12 cellular contexts compared by ENCODE assay signal in the genomic region with DNA sequence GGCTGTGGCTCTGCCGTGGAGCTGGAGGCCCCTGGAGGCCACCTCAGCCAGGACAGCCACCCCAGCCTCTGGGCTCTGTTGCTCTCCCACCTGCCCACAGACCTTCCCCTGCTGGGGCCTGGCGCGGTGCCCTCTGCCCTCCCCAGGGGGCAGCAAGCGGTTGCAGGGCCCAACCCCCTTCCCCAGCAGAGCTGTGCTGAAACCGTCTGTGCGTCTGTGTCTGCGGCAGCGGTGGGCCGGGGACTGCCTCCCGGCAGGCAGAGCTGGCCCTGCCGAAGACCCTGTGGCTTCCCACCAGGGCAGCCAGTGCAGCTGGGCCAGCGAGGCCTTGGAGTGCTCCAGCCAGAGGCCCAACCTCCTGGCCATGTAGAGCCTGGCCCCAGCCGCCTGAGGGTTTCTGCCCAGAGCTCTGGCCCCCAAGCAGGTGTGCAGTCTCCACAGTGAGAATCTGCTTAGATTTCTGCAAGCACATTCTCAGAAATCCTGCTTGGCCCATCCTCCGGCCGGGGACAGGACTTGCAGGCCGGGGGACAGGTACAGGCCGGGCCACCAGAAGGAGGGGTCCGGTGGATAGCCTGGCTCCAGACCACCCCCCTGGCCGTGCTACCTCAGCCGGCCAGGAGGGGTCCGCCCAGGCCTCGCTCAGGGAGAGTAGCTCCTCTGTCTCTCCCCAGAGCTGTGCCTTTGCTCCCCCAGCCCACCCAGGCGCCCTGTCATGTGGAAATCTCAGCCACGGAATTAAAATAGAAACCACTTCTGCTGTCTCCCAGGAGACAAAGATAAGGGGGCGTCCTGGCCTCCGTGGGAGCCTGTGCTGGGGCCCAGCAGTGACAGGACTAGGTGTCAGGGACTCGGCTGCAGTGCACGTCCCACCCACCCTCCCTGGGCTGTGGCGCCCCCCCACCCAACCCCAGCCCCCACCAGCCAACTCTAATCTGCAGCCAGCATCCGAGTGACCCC. TPM values are rescaled to one million over a fixed set of nuclear protein-coding genes. Genes with fewer than 3 reads are reported as not detected.
A peak's percentile ranks its signal among the peaks of the same experiment; 100 is the strongest.
DNase-seq lines count a peak whose midpoint lies in the region; ATAC-seq and TF ChIP-seq lines count a peak whose summit lies in the region.
"Had no signal": no experiment of that assay in that cellular context is flagged by ENCODE, and none has a peak within 500 bp of the region (broad histone marks: within the 10 kb centered on the region; RNA-seq: fewer than 3 reads in every experiment).

No MANE protein-coding gene starts in this region.

- H3K36me3 Mint-ChIP-seq in CD8-positive, alpha-beta memory T cell, result peaks cover 0 to 13% (median 0%) of the 10 kb centered on the region in 3 donors

- H3K4me3 ChIP-seq in H7 (ENCODE audit: insufficient read depth, low read depth, low read length) (no peak overlapping the region), gastroesophageal sphincter (no peak overlapping the region)
- no peak overlapping the region for H3K4me3 ChIP-seq in CD8-positive, alpha-beta memory T cell (ENCODE audit: low read length)
- H3K4me3 ChIP-seq: spleen had no signal

- POLR2A ChIA-PET in CD8-positive, alpha-beta memory T cell (lab: Charles Lee), result no interaction called here

- CTCF ChIA-PET in CD8-positive, alpha-beta memory T cell (lab: Charles Lee), result interaction anchor here (1.7 to 8.5 kb wide), 3 partner anchors 10 to 34 kb away, joined by 4 to 63 read pairs (median 25); no protein-coding TSS in a partner anchor

- peaks cover 3 to 83% (median 50%) of the 10 kb centered on the region in 3 donors for H3K4me1 ChIP-seq in gastroesophageal sphincter
- H3K4me1 ChIP-seq in CD8-positive, alpha-beta memory T cell (ENCODE audit: insufficient read depth, low read length), result peaks cover 20% of the 10 kb centered on the region

- TF ChIP-seq EP300 in gastroesophageal sphincter (IDR thresholded peaks at IDR 0.05), result no peak

- peaks cover 1% of the 10 kb centered on the region for H3K36me3 ChIP-seq in H7 (replicated peaks; ENCODE audit: control insufficient read depth, insufficient read depth, low read length)
- H3K36me3 ChIP-seq in gastroesophageal sphincter, result peaks cover 0 to 43% of the 10 kb centered on the region in 2 donors
- no peaks in the 10 kb centered on the region for H3K36me3 ChIP-seq in CD8-positive, alpha-beta memory T cell (ENCODE audit: insufficient read depth, low read length)

- WGBS in gastroesophageal sphincter (ENCODE audit: low coverage in 1 of 2), 2 donors, result 28 to 40% methylated on average over 1 to 2 of the region's 30 CpGs

- peak overlapping the region in 3 of 4 donors; percentile 92 to 99 (median 96) for H3K27ac ChIP-seq in gastroesophageal sphincter
- H3K27ac ChIP-seq in CD8-positive, alpha-beta memory T cell (ENCODE audit: low read depth, low read length), result no peak overlapping the region

- H3K4me1 Mint-ChIP-seq in CD8-positive, alpha-beta memory T cell, result peaks cover 0 to 16% (median 0%) of the 10 kb centered on the region in 3 donors

- no peak for TF ChIP-seq POLR2A in gastroesophageal sphincter (IDR thresholded peaks at IDR 0.05)

- no peaks in the 10 kb centered on the region for H3K9me3 Mint-ChIP-seq in CD8-positive, alpha-beta memory T cell

- H3K27me3 Mint-ChIP-seq in CD8-positive, alpha-beta memory T cell, result no peaks in the 10 kb centered on the region

- TF ChIP-seq CTCF in gastroesophageal sphincter (IDR thresholded peaks at IDR 0.05), result peak in 2 of 4 experiments; percentile 7 to 12

- H3K27me3 ChIP-seq in H7 (ENCODE audit: control insufficient read depth, insufficient read depth, low read length) (peaks cover 15% of the 10 kb centered on the region), gastroesophageal sphincter (no peaks in the 10 kb centered on the region)
- H3K27me3 ChIP-seq in CD8-positive, alpha-beta memory T cell (ENCODE audit: insufficient read depth, low read length, poor library complexity, severe bottlenecking), result no peaks in the 10 kb centered on the region

- DNase-seq in H7 (peak; percentile 97), NCI-H345 (lab: John Stamatoyannopoulos, UW) (peak; percentile 87), putamen (ENCODE audit: low spot score) (peak; percentile 69), occipital lobe (lab: John Stamatoyannopoulos, UW) (no peak), cerebellum (ENCODE audit: low spot score) (no peak)
- no peak for DNase-seq in activated CD4-positive, alpha-beta T cell treated with anti-CD3 and anti-CD28 coated beads for 4 hours
- no peak for DNase-seq in CD8-positive, alpha-beta memory T cell
- DNase-seq: NCI-H1105 treated with DMSO at 0.1 percent for 48 hours; spleen; stimulated activated naive CD4-positive, alpha-beta T cell treated with Interleukin-2 at 50 U/mL for 16 hours; T-helper 1 cell had no signal

- H3K4me3 Mint-ChIP-seq in CD8-positive, alpha-beta memory T cell, result no peak overlapping the region

- H3K27ac Mint-ChIP-seq in CD8-positive, alpha-beta memory T cell, result no peak overlapping the region

- no peaks in the 10 kb centered on the region for H3K9me3 ChIP-seq in gastroesophageal sphincter
- H3K9me3 ChIP-seq in CD8-positive, alpha-beta memory T cell (ENCODE audit: low read length), result no peaks in the 10 kb centered on the region
- H3K9me3 ChIP-seq: spleen had no signal

- no peak for ATAC-seq in gastroesophageal sphincter

RNA-seq across cellular contexts. Expression of a gene that starts 3.5 kb away (rescaled TPM):
- total RNA-seq in H7 (2014; rRNA removed; shearing (Covaris generic)), result 3.7 and 8.7 TPM in 2 replicates
- 100 to 1,000 TPM; 165 to 518 (median 343) TPM for total RNA-seq in gastroesophageal sphincter
- 70.2 TPM for total RNA-seq in occipital lobe
- 1 to 10 TPM; 2.7 to 4.5 TPM for total RNA-seq in CD8-positive, alpha-beta memory T cell
- 31.5 TPM for polyA plus RNA-seq in CD8-positive, alpha-beta memory T cell
- total RNA-seq in cerebellum, result 49.7 TPM

RNA-seq across cellular contexts. Expression of a gene that starts 15.6 kb away (rescaled TPM):
- 0.96 and 5.4 TPM in 2 replicates for total RNA-seq in H7 (2014; rRNA removed; shearing (Covaris generic))
- total RNA-seq in gastroesophageal sphincter (10 to 100 TPM; 11.2 to 57.9 (median 34.2) TPM), occipital lobe (0.94 TPM), cerebellum (0.73 TPM)
- 100 to 1,000 TPM; 463 to 468 TPM for total RNA-seq in CD8-positive, alpha-beta memory T cell
- polyA plus RNA-seq in CD8-positive, alpha-beta memory T cell, result 1,031 TPM

RNA-seq across cellular contexts. Expression of a gene that starts 20.0 kb away (rescaled TPM):
- 24.5 and 28.5 TPM in 2 replicates for total RNA-seq in H7 (2014; rRNA removed; shearing (Covaris generic))
- 1 to 10 TPM; 4.6 to 7.9 (median 5.4) TPM for total RNA-seq in gastroesophageal sphincter
- 5.6 TPM for total RNA-seq in occipital lobe
- total RNA-seq in CD8-positive, alpha-beta memory T cell, result 10 to 100 TPM; 52.1 to 56.5 TPM
- 14.7 TPM for polyA plus RNA-seq in CD8-positive, alpha-beta memory T cell
- total RNA-seq in cerebellum, result 6.8 TPM

RNA-seq across cellular contexts. Expression of a gene that starts 51.5 kb away (rescaled TPM):
- total RNA-seq in H7 (2014; rRNA removed; shearing (Covaris generic)), result 120 and 160 TPM in 2 replicates
- total RNA-seq in gastroesophageal sphincter (10 to 100 TPM; 48.0 to 83.5 (median 58.7) TPM), occipital lobe (37.0 TPM), cerebellum (58.1 TPM)
- total RNA-seq in CD8-positive, alpha-beta memory T cell, result 100 to 1,000 TPM; 124 to 129 TPM
- 6.1 TPM for polyA plus RNA-seq in CD8-positive, alpha-beta memory T cell

RNA-seq across cellular contexts. Expression of a gene that starts 55.3 kb away (rescaled TPM):
- total RNA-seq in H7 (2014; rRNA removed; shearing (Covaris generic)), result 0.67 and 0.80 TPM in 2 replicates
- 1 to 10 TPM; 3.9 to 6.7 (median 5.2) TPM for total RNA-seq in gastroesophageal sphincter
- 23.1 TPM for total RNA-seq in occipital lobe
- total RNA-seq in CD8-positive, alpha-beta memory T cell, result 10 to 100 TPM; 14.2 to 17.1 TPM
- polyA plus RNA-seq in CD8-positive, alpha-beta memory T cell, result 3.8 TPM
- 12.5 TPM for total RNA-seq in cerebellum

Comparison
In these comparisons a context has a peak if more than half of its experiments do, and no peak if none do; other contexts are left out.
1. DNase-seq: peak in H7 (single experiment), NCI-H345 (single experiment) and putamen (single experiment); none in occipital lobe (single experiment), activated CD4-positive, alpha-beta T cell treated with anti-CD3 and anti-CD28 coated beads for 4 hours (0 of 2), CD8-positive, alpha-beta memory T cell (0 of 5) and cerebellum (single experiment).
2. RNA of a gene that starts 15.6 kb away (total RNA-seq): 463 to 468 TPM in CD8-positive, alpha-beta memory T cell; 11.2 to 57.9 TPM in gastroesophageal sphincter, 0.96 to 5.4 TPM in H7, 0.94 TPM in occipital lobe (single experiment) and 0.73 TPM in cerebellum (single experiment); every median in the first group is over 4 times any median in the second.